8 cellular contexts compared by ENCODE assay signal in genomic region chr19:9834726-9835506, GRCh38. TPM values are rescaled to one million over a fixed set of nuclear protein-coding genes. Genes with fewer than 3 reads are reported as not detected.
A peak's percentile ranks its signal among the peaks of the same experiment; 100 is the strongest.
DNase-seq lines count a peak whose midpoint lies in the region; ATAC-seq and TF ChIP-seq lines count a peak whose summit lies in the region.

Gene PIN1 (plus strand): TSS chr19:9835318. CDS start chr19:9835345, 27 bp downstream.

- peaks cover 23% of the 10 kb centered on the region for H3K4me1 Mint-ChIP-seq in dendritic cell treated with granulocyte-macrophage colony-stimulating factor and Interleukin-4, amounts not matched to agents 40 ng/mL and 50 ng/mL, for 4 days (ENCODE audit: low read depth)

- peak within 1 kb of the TSS; percentile 76 for H3K27ac Mint-ChIP-seq in dendritic cell treated with granulocyte-macrophage colony-stimulating factor and Interleukin-4, amounts not matched to agents 40 ng/mL and 50 ng/mL, for 4 days

- peak within 1 kb of the TSS in 1 of 2 donors; percentile 70 for H3K27ac ChIP-seq in left lung

- peak within 1 kb of the TSS; percentile 79 to 99 for H3K4me3 ChIP-seq in left lung

- H3K36me3 Mint-ChIP-seq in dendritic cell treated with granulocyte-macrophage colony-stimulating factor and Interleukin-4, amounts not matched to agents 40 ng/mL and 50 ng/mL, for 4 days (ENCODE audit: low read depth), result peaks cover 34% of the 10 kb centered on the region

- peak; percentile 97 for ATAC-seq in GM19372 (IDR thresholded peaks at IDR 0.05; ENCODE audit: low read depth, unreplicated experiment)
- peak; percentile 84 for ATAC-seq in HG03558 (IDR thresholded peaks at IDR 0.05; ENCODE audit: extremely low read depth, unreplicated experiment)
- ATAC-seq in left lung, result peak; percentile 99

- H3K4me1 ChIP-seq in left lung, result peaks cover 8 to 21% of the 10 kb centered on the region in 2 donors

- H3K4me3 Mint-ChIP-seq in dendritic cell treated with granulocyte-macrophage colony-stimulating factor and Interleukin-4, amounts not matched to agents 40 ng/mL and 50 ng/mL, for 4 days, result peak within 1 kb of the TSS; percentile 87

- peaks cover 0 to 37% of the 10 kb centered on the region in 2 donors for H3K36me3 ChIP-seq in left lung

- no peaks in the 10 kb centered on the region for H3K27me3 ChIP-seq in left lung

- TF ChIP-seq CTCF in left lung (IDR thresholded peaks at IDR 0.05), result peak; percentile 43 to 68

- intact Hi-C loops in dendritic cell treated with granulocyte-macrophage colony-stimulating factor and Interleukin-4, amounts not matched to agents 40 ng/mL and 50 ng/mL, for 4 days (cut with micrococcal nuclease), result no loop called here
- intact Hi-C loops in left lung (cut with DNase I), result no loop called here

- no peaks in the 10 kb centered on the region for H3K27me3 Mint-ChIP-seq in dendritic cell treated with granulocyte-macrophage colony-stimulating factor and Interleukin-4, amounts not matched to agents 40 ng/mL and 50 ng/mL, for 4 days

- no peaks in the 10 kb centered on the region for H3K9me3 Mint-ChIP-seq in dendritic cell treated with granulocyte-macrophage colony-stimulating factor and Interleukin-4, amounts not matched to agents 40 ng/mL and 50 ng/mL, for 4 days

- no peaks in the 10 kb centered on the region for H3K9me3 ChIP-seq in left lung

- DNase-seq in CD1c-positive myeloid dendritic cell (ENCODE audit: extremely low spot score), result peak; percentile 99
- peak; percentile 94 for DNase-seq in NCI-H748 treated with DMSO at 0.1 percent for 48 hours (lab: John Stamatoyannopoulos, UW)
- DNase-seq in activated CD4-positive, alpha-beta T cell treated with anti-CD3 and anti-CD28 coated beads, Interleukin-2, amount 50 U/mL, for 24 hours (ENCODE audit: low read depth in 1 of 2, low spot score in 1 of 2), result peak; percentile 97 to 98
- peak; percentile 98 to 99 for DNase-seq in left lung
- peak; percentile 99 for DNase-seq in stimulated activated CD4-positive, alpha-beta T cell treated with anti-CD3 and anti-CD28 coated beads, Interleukin-2, amount 100 ng/mL, for 48 hours

RNA-seq across cellular contexts. Expression of gene PIN1, which starts in this region (rescaled TPM):
- total RNA-seq in left lung, result 10 to 100 TPM; 57.5 to 67.2 TPM
